In the genomic region with DNA sequence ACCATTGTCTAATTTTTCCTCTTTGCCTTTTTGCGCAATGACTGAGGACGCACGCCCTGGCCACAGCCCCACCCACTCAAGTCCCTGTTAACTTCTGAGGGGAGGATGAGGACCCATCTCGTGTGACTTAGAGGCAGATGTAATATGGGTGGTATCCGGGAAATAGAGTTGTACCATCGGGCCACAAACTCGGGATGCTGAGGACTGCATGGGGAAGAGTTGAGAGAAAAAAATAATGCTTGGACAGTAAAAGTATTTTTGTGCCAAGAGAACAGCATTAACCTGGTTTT, we compare ENCODE assay signal across 8 cellular contexts. TPM values are rescaled to one million over a fixed set of nuclear protein-coding genes. Genes with fewer than 3 reads are reported as not detected.
DNase-seq lines count a peak whose midpoint lies in the region; ATAC-seq and TF ChIP-seq lines count a peak whose summit lies in the region.

No MANE protein-coding gene starts in this region.

- DNase-seq in T-helper 2 cell treated with Interferon-gamma antibody and Interleukin-4, amounts not matched to agents 5 μg/mL and 100 μg/mL, for 36 hours (ENCODE audit: low spot score): no peak
- DNase-seq in T-helper 2 cell: no peak
- DNase-seq in SIG-M5 (lab: John Stamatoyannopoulos, UW): peak; percentile 62
- DNase-seq in fibroblast of villous mesenchyme (ENCODE audit: low read depth): no peak
- no peak for DNase-seq in stimulated activated effector memory CD8-positive, alpha-beta T cell treated with anti-CD3 and anti-CD28 coated beads, Interleukin-12 subunit alpha, Interleukin-12 subunit beta, amount 100 ng/mL, for 72 hours (ENCODE audit: low spot score in 2 of 2)
- no peak for DNase-seq in NCI-H2107 (lab: John Stamatoyannopoulos, UW)
- no peak for DNase-seq in NCI-H446 (lab: John Stamatoyannopoulos, UW)
- no peak for DNase-seq in SHP77 treated with DMSO at 0.1 percent for 48 hours (lab: John Stamatoyannopoulos, UW)

- H3K4me1 Mint-ChIP-seq in T-helper 2 cell treated with Interferon-gamma antibody and Interleukin-4, amounts not matched to agents 5 μg/mL and 100 μg/mL, for 36 hours (ENCODE audit: low read depth): peaks cover 25% of the 10 kb centered on the region
- peaks cover 26% of the 10 kb centered on the region for H3K4me1 Mint-ChIP-seq in stimulated activated effector memory CD8-positive, alpha-beta T cell treated with anti-CD3 and anti-CD28 coated beads, Interleukin-12 subunit alpha, Interleukin-12 subunit beta, amount 100 ng/mL, for 72 hours

- H3K4me3 ChIP-seq in fibroblast of villous mesenchyme (ENCODE audit: low read depth, low read length): peak overlapping the region; percentile 80

- H3K36me3 Mint-ChIP-seq in T-helper 2 cell treated with Interferon-gamma antibody and Interleukin-4, amounts not matched to agents 5 μg/mL and 100 μg/mL, for 36 hours (ENCODE audit: low read depth): peaks cover 32% of the 10 kb centered on the region
- peaks cover 52% of the 10 kb centered on the region for H3K36me3 Mint-ChIP-seq in stimulated activated effector memory CD8-positive, alpha-beta T cell treated with anti-CD3 and anti-CD28 coated beads, Interleukin-12 subunit alpha, Interleukin-12 subunit beta, amount 100 ng/mL, for 72 hours

- H3K9me3 Mint-ChIP-seq in T-helper 2 cell treated with Interferon-gamma antibody and Interleukin-4, amounts not matched to agents 5 μg/mL and 100 μg/mL, for 36 hours: peaks cover 7% of the 10 kb centered on the region
- H3K9me3 Mint-ChIP-seq in stimulated activated effector memory CD8-positive, alpha-beta T cell treated with anti-CD3 and anti-CD28 coated beads, Interleukin-12 subunit alpha, Interleukin-12 subunit beta, amount 100 ng/mL, for 72 hours: no peaks in the 10 kb centered on the region

- peaks cover 4% of the 10 kb centered on the region for H3K27me3 Mint-ChIP-seq in T-helper 2 cell treated with Interferon-gamma antibody and Interleukin-4, amounts not matched to agents 5 μg/mL and 100 μg/mL, for 36 hours (ENCODE audit: low read depth)

- H3K27ac Mint-ChIP-seq in T-helper 2 cell treated with Interferon-gamma antibody and Interleukin-4, amounts not matched to agents 5 μg/mL and 100 μg/mL, for 36 hours: peak overlapping the region; percentile 98
- H3K27ac Mint-ChIP-seq in stimulated activated effector memory CD8-positive, alpha-beta T cell treated with anti-CD3 and anti-CD28 coated beads, Interleukin-12 subunit alpha, Interleukin-12 subunit beta, amount 100 ng/mL, for 72 hours: peak overlapping the region; percentile 98

- no peak for TF ChIP-seq CTCF in fibroblast of villous mesenchyme (IDR thresholded peaks at IDR 0.05; ENCODE audit: insufficient read depth, low read depth, low read length)

- ATAC-seq in stimulated activated effector memory CD8-positive, alpha-beta T cell treated with anti-CD3 and anti-CD28 coated beads, Interleukin-12 subunit alpha, Interleukin-12 subunit beta, amount 100 ng/mL, for 72 hours: peak; percentile 35

- peak overlapping the region; percentile 97 for H3K4me3 Mint-ChIP-seq in T-helper 2 cell treated with Interferon-gamma antibody and Interleukin-4, amounts not matched to agents 5 μg/mL and 100 μg/mL, for 36 hours
- H3K4me3 Mint-ChIP-seq in stimulated activated effector memory CD8-positive, alpha-beta T cell treated with anti-CD3 and anti-CD28 coated beads, Interleukin-12 subunit alpha, Interleukin-12 subunit beta, amount 100 ng/mL, for 72 hours: peak overlapping the region; percentile 92

RNA-seq across cellular contexts. Expression of gene RAD9B, which starts 0.3 kb away (rescaled TPM):
- total RNA-seq in fibroblast of villous mesenchyme: 0.64 and 1.3 TPM in 2 replicates

RNA-seq across cellular contexts. Expression of gene VPS29, which starts 0.5 kb away (rescaled TPM):
- 88.3 and 93.7 TPM in 2 replicates for total RNA-seq in fibroblast of villous mesenchyme

RNA-seq across cellular contexts. Expression of gene FAM216A, which starts 33.7 kb away (rescaled TPM):
- total RNA-seq in fibroblast of villous mesenchyme: 11.0 and 20.7 TPM in 2 replicates

RNA-seq across cellular contexts. Expression of gene GPN3, which starts 34.3 kb away (rescaled TPM):
- total RNA-seq in fibroblast of villous mesenchyme: 12.2 and 16.4 TPM in 2 replicates

RNA-seq across cellular contexts. Expression of gene ARPC3, which starts 52.3 kb away (rescaled TPM):
- total RNA-seq in fibroblast of villous mesenchyme: 259 and 354 TPM in 2 replicates
